In the genomic region with DNA sequence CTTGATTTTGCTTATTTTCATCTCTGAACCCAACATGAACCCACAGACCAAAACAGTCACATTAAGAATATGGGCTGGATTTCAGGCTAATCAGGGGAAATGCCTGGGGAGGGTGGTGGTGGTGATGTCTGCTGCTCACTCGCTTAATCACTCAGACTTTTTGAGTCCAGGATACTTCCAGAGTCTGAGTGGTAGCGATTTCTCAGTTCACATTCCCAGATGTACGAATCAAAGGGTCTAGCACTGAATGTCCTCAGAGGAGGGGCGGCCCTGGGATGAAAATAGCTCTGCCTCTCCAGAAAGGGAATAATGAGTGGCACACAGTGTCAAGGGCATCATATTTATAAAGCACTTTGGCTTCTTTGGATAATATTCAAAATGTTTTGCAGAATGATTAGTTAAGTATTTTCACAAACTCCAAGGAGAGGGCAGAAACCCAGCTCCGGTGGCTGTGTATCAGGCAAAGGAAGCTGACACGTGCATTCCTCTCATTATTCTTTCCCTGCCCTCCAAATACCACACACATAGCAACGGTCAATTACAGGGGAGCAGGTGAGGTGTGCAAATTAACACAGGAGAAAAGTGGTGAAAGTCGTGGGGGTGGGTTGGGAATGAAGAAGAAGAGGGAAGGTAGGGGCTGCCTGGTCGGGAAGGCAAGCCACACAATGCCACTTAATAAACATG, we compare ENCODE assay signal across 17 cellular contexts.
DNase-seq lines count a peak whose midpoint lies in the region; ATAC-seq, FAIRE-seq and TF ChIP-seq lines count a peak whose summit lies in the region.
"Had no signal": no experiment of that assay in that cellular context is flagged by ENCODE, and none has a peak within 500 bp of the region (broad histone marks: within the 10 kb centered on the region; RNA-seq: fewer than 3 reads in every experiment).

No MANE protein-coding gene starts in this region.

- H4K20me1 ChIP-seq in endothelial cell of umbilical vein (replicated peaks; ENCODE audit: control insufficient read depth, extremely low read depth, insufficient read depth, low read length) = no peaks in the 10 kb centered on the region

- peak; percentile 42 for FAIRE-seq in endothelial cell of umbilical vein (lab: Jason Lieb, UNC)
- FAIRE-seq: A549, GM12891, RCC 7860 had no signal

- BruUV-seq in endothelial cell of umbilical vein (replicated peaks; lab: Mats Ljungman, UMichigan) = no TSS peak

- TF ChIP-seq CTCF in cardiac muscle cell (IDR thresholded peaks at IDR 0.05; ENCODE audit: low read depth, low read length) = no peak
- TF ChIP-seq CTCF in endothelial cell of umbilical vein (IDR thresholded peaks at IDR 0.05; ENCODE audit: extremely low read depth in 1 of 2, insufficient read depth in 1 of 2, low read depth in 1 of 2, low read length in 2 of 2) = no peak

- no peaks in the 10 kb centered on the region for H3K36me3 ChIP-seq in cardiac muscle cell
- H3K36me3 ChIP-seq in endothelial cell of umbilical vein (ENCODE audit: control insufficient read depth in 2 of 2, extremely low read depth in 1 of 2, insufficient read depth in 2 of 2, low read length in 2 of 2) = no peaks in the 10 kb centered on the region
- H3K36me3 ChIP-seq: right lobe of liver had no signal

- ATAC-seq in left cardiac atrium (no peak), HG03025 (IDR thresholded peaks at IDR 0.05; ENCODE audit: low FRiP score, unreplicated experiment) (no peak)
- ATAC-seq: A549; activated CD8-positive, alpha-beta T cell treated with anti-CD3 and anti-CD28 coated beads for 36 hours; activated T-helper 17 cell treated with anti-CD3 and anti-CD28 coated beads, Interleukin-2, amount 50 U/mL, for 72 hours had no signal

- H3K27me3 ChIP-seq in cardiac muscle cell = no peaks in the 10 kb centered on the region
- H3K27me3 ChIP-seq in endothelial cell of umbilical vein (ENCODE audit: control insufficient read depth in 2 of 2, insufficient read depth in 2 of 2, low read length in 2 of 2) = no peaks in the 10 kb centered on the region
- H3K27me3 ChIP-seq: right lobe of liver had no signal

- no peak overlapping the region for H3K4me2 ChIP-seq in endothelial cell of umbilical vein (ENCODE audit: insufficient read depth, low read length)
- H3K4me2 ChIP-seq: A549 had no signal

- H2AFZ ChIP-seq in endothelial cell of umbilical vein (ENCODE audit: low read depth, low read length) = peak overlapping the region; percentile 32

- H3K9ac ChIP-seq in endothelial cell of umbilical vein (replicated peaks; ENCODE audit: extremely low read depth, insufficient read depth, low read length) = no peak overlapping the region

- DNase-seq in cardiac muscle cell (ENCODE audit: low read depth in 1 of 2, low spot score in 1 of 2) = peak; percentile 27 to 37
- no peak for DNase-seq in left cardiac atrium
- DNase-seq in endothelial cell of umbilical vein (ENCODE audit: low read depth, low spot score) = peak; percentile 57
- peak; percentile 30 for DNase-seq in myocyte (ENCODE audit: low read depth)
- DNase-seq in activated CD8-positive, alpha-beta memory T cell treated with anti-CD3 and anti-CD28 coated beads for 24 hours = no peak
- DNase-seq in NCI-H1048 (lab: John Stamatoyannopoulos, UW) = no peak
- no peak for DNase-seq in substantia nigra (lab: John Stamatoyannopoulos, UW)
- DNase-seq: activated CD8-positive, alpha-beta T cell treated with anti-CD3 and anti-CD28 coated beads for 36 hours; amygdala; MV-4-11; right lobe of liver had no signal

- CTCF ChIA-PET in endothelial cell of umbilical vein (lab: Charles Lee) = interaction anchor here (1.6 kb wide), 1 partner anchor 25 kb away, joined by 4 read pairs; no protein-coding TSS in a partner anchor

- POLR2A ChIA-PET in endothelial cell of umbilical vein (lab: Charles Lee) = no interaction called here

- intact Hi-C loops in left cardiac atrium (cut with DNase I) = no loop called here
- intact Hi-C loops in endothelial cell of umbilical vein (cut with micrococcal nuclease) = no loop called here

- H3K9me1 ChIP-seq in endothelial cell of umbilical vein (replicated peaks; ENCODE audit: control insufficient read depth, extremely low read depth, insufficient read depth, low read length) = no peaks in the 10 kb centered on the region

- H3K4me1 ChIP-seq in cardiac muscle cell (ENCODE audit: low read depth) = peaks cover 14% of the 10 kb centered on the region
- H3K4me1 ChIP-seq in endothelial cell of umbilical vein (ENCODE audit: control insufficient read depth, extremely low read depth, insufficient read depth, low read length) = no peaks in the 10 kb centered on the region
- H3K4me1 ChIP-seq: A549, right lobe of liver had no signal

- H3K79me2 ChIP-seq in endothelial cell of umbilical vein (ENCODE audit: control insufficient read depth, insufficient read depth, low read length) = no peaks in the 10 kb centered on the region

- H3K9me3 ChIP-seq in cardiac muscle cell (ENCODE audit: low read depth) (no peaks in the 10 kb centered on the region), endothelial cell of umbilical vein (replicated peaks; ENCODE audit: control insufficient read depth, insufficient read depth, low read length) (no peaks in the 10 kb centered on the region)
- H3K9me3 ChIP-seq: A549, right lobe of liver had no signal

- H3K27ac ChIP-seq in cardiac muscle cell = peak overlapping the region; percentile 40
- H3K27ac ChIP-seq in endothelial cell of umbilical vein (ENCODE audit: insufficient read depth, low read depth, low read length) = no peak overlapping the region
- H3K27ac ChIP-seq in substantia nigra (ENCODE audit: low read depth, low read length, poor library complexity, severe bottlenecking) = no peak overlapping the region
- H3K27ac ChIP-seq: A549, right lobe of liver had no signal

- dilution Hi-C loops in endothelial cell of umbilical vein (cut with MboI; ENCODE audit: extremely low pct_ligation_motif_present, low sequenced_read_pairs) = no loop called here

- TF ChIP-seq POLR2A in endothelial cell of umbilical vein (IDR thresholded peaks at IDR 0.05; ENCODE audit: low read depth, low read length) = no peak

- H3K4me3 ChIP-seq in cardiac muscle cell (no peak overlapping the region), endothelial cell of umbilical vein (replicated peaks in 1 of 3; ENCODE audit: insufficient read depth in 1 of 3, low read depth in 1 of 3, low read length in 3 of 3) (no peak overlapping the region)
- H3K4me3 ChIP-seq: A549, lung, right lobe of liver had no signal

TF ChIP-seq in endothelial cell of umbilical vein, 7 proteins besides CTCF, POLR2A, EP300 and RAD21:
- TF ChIP-seq GATA2 (IDR thresholded peaks at IDR 0.05; ENCODE audit: insufficient read depth, insufficient read length, low read depth, low read length) (peak; percentile 12), FOS (IDR thresholded peaks at IDR 0.05; ENCODE audit: borderline replicate concordance, insufficient read depth, low read length) (peak; percentile 8), MYC (IDR thresholded peaks at IDR 0.05; ENCODE audit: low read depth, low read length) (no peak), EZH2 (IDR thresholded peaks at IDR 0.05; ENCODE audit: borderline replicate concordance, low read depth, low read length, severe bottlenecking) (no peak)

Comparison
In these comparisons a context has a peak if more than half of its experiments do, and no peak if none do; other contexts are left out.
1. DNase-seq: peak in cardiac muscle cell (2 of 2), endothelial cell of umbilical vein (single experiment) and myocyte (single experiment); none in left cardiac atrium (single experiment), activated CD8-positive, alpha-beta memory T cell treated with anti-CD3 and anti-CD28 coated beads for 24 hours (single experiment), NCI-H1048 (single experiment) and substantia nigra (0 of 49).